ENCODE assay signal across 8 cellular contexts in genomic region chr1:2300851-2301606, GRCh38.
DNase-seq lines count a peak whose midpoint lies in the region; ATAC-seq and TF ChIP-seq lines count a peak whose summit lies in the region.

No MANE protein-coding gene starts in this region.

- no peak for TF ChIP-seq EP300 in gastroesophageal sphincter (IDR thresholded peaks at IDR 0.05)

- H3K9me3 ChIP-seq in gastroesophageal sphincter (no peaks in the 10 kb centered on the region), spleen (no peaks in the 10 kb centered on the region)

- H3K4me1 Mint-ChIP-seq in activated T-cell treated with anti-CD3 and anti-CD28 coated beads, Interleukin-2, amount 50 U/mL, for 4 hours (ENCODE audit: low read depth), result peaks cover 54% of the 10 kb centered on the region

- H3K4me1 ChIP-seq in gastroesophageal sphincter (peaks cover 0 to 100% (median 55%) of the 10 kb centered on the region in 3 donors), spleen (peaks cover 42 to 92% (median 77%) of the 10 kb centered on the region in 6 donors)

- peak overlapping the region; percentile 40 to 86 (median 81) for H3K27ac ChIP-seq in gastroesophageal sphincter
- H3K27ac ChIP-seq in spleen, result peak overlapping the region; percentile 85 to 98 (median 96)

- H3K36me3 Mint-ChIP-seq in activated T-cell treated with anti-CD3 and anti-CD28 coated beads, Interleukin-2, amount 50 U/mL, for 4 hours (ENCODE audit: insufficient read depth), result peaks cover 12% of the 10 kb centered on the region

- DNase-seq in EH (ENCODE audit: low read depth) (peak; percentile 75), MV-4-11 (lab: John Stamatoyannopoulos, UW) (peak; percentile 97), spleen (peak; percentile 98), NCI-H2081 treated with DMSO at 0.1 percent for 48 hours (lab: John Stamatoyannopoulos, UW) (no peak), iPS-NIHi7 (ENCODE audit: extremely low spot score) (no peak)
- DNase-seq in activated T-cell treated with anti-CD3 and anti-CD28 coated beads, Interleukin-2, amount 50 U/mL, for 4 hours, result peak; percentile 88

- no peaks in the 10 kb centered on the region for H3K27me3 Mint-ChIP-seq in activated T-cell treated with anti-CD3 and anti-CD28 coated beads, Interleukin-2, amount 50 U/mL, for 4 hours (ENCODE audit: low read depth)

- TF ChIP-seq POLR2A in gastroesophageal sphincter (IDR thresholded peaks at IDR 0.05), result peak; percentile 36 to 44
- no peak for TF ChIP-seq POLR2A in spleen (IDR thresholded peaks at IDR 0.05)

- H3K4me3 ChIP-seq in gastroesophageal sphincter (peak overlapping the region in 1 of 2 donors; percentile 35), spleen (peak overlapping the region; percentile 6 to 68 (median 42))

- H3K36me3 ChIP-seq in gastroesophageal sphincter, result peaks cover 0 to 39% of the 10 kb centered on the region in 2 donors
- H3K36me3 ChIP-seq in spleen, result peaks cover 3 to 46% (median 34%) of the 10 kb centered on the region in 6 donors

- TF ChIP-seq CTCF in gastroesophageal sphincter (IDR thresholded peaks at IDR 0.05) (no peak), spleen (IDR thresholded peaks at IDR 0.05 in 8 of 11, conservative IDR thresholded peaks at IDR 0.05 in 3 of 11) (peak in 2 of 11 experiments; percentile 14 to 25)

- peak overlapping the region; percentile 80 for H3K4me3 Mint-ChIP-seq in activated T-cell treated with anti-CD3 and anti-CD28 coated beads, Interleukin-2, amount 50 U/mL, for 4 hours

- ATAC-seq in GM21723 (IDR thresholded peaks at IDR 0.05; ENCODE audit: unreplicated experiment) (peak; percentile 47), gastroesophageal sphincter (peak; percentile 66)
- peak; percentile 74 to 76 for ATAC-seq in activated T-cell treated with anti-CD3 and anti-CD28 coated beads, Interleukin-2, amount 50 U/mL, for 4 hours

- WGBS in gastroesophageal sphincter (ENCODE audit: low coverage in 1 of 2), 2 donors, result 10 to 20% methylated on average over 4 to 7 of the region's 37 CpGs
- WGBS in spleen, 5 donors, result 1 to 6% (median 2%) methylated on average over 19 to 37 of the region's 37 CpGs

- intact Hi-C loops in spleen (cut with DNase I; ENCODE audit: low total_unique reads), result no loop called here

- no peaks in the 10 kb centered on the region for H3K27me3 ChIP-seq in gastroesophageal sphincter
- H3K27me3 ChIP-seq in spleen (replicated peaks in 1 of 7), result peaks cover 0 to 11% (median 0%) of the 10 kb centered on the region in 7 donors

- H3K9me3 Mint-ChIP-seq in activated T-cell treated with anti-CD3 and anti-CD28 coated beads, Interleukin-2, amount 50 U/mL, for 4 hours, result no peaks in the 10 kb centered on the region

Comparison
In these comparisons a context has a peak if more than half of its experiments do, and no peak if none do; other contexts are left out.
1. DNase-seq: peak in EH (single experiment), MV-4-11 (single experiment), activated T-cell treated with anti-CD3 and anti-CD28 coated beads, Interleukin-2, amount 50 U/mL, for 4 hours (single experiment) and spleen (single experiment); none in NCI-H2081 treated with DMSO at 0.1 percent for 48 hours (single experiment) and iPS-NIHi7 (single experiment).
2. POLR2A ChIP-seq: peak in gastroesophageal sphincter (2 of 2); none in spleen (0 of 3).
3. Peak in every context shown above with its lines, with median percentiles within 50 percentile points of each other: ATAC-seq.